8 cellular contexts compared by ENCODE assay signal in the genomic region with DNA sequence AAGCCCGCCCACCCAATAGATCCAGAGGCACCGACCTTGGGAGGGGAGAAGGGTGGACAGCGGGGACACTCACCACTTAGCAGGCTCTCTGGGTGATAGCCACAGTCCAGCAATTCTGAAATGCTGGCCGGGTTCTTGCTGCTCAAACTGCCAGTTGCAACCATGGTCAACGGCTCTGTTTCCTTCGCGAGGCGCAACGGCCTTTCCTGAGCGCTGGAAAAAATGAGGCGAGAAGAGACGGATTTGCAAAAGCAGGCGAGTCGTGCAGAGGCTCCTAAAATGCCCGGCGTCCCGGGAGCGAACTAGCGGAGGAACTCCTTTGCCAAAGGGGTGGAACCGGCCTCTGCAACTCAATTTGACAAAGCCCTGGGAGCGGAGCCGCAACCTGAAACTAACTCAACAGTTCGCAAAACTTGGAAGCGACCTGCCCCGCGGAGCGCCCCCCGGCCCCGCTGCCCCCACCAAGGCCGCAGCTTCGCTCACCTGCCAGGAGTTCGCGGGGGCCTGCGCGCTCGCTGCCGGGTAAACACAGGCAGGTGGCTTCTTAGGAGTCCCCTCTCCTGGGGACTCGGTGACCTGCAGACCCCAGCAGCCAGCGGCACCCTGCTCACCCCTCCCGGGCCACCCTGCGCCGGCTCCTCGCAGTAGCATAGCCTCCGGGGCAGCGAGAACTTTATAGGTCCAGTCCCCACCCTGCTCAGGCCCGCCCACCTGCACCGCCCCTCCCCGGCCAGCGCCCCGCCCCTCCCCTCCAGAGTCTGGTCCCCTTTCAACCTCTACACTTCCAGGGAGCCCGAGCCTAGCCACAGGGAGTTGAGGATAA. TPM values are rescaled to one million over a fixed set of nuclear protein-coding genes. Genes with fewer than 3 reads are reported as not detected.
DNase-seq lines count a peak whose midpoint lies in the region; ATAC-seq and TF ChIP-seq lines count a peak whose summit lies in the region.

A gene with protein sequence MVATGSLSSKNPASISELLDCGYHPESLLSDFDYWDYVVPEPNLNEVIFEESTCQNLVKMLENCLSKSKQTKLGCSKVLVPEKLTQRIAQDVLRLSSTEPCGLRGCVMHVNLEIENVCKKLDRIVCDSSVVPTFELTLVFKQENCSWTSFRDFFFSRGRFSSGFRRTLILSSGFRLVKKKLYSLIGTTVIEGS (minus strand): TSS at position 649 of the 823 bp plus-strand sequence. CDS start 485 bp downstream, at position 164.

- H3K27ac ChIP-seq in heart left ventricle, result peak within 1 kb of the TSS in 2 of 12 donors; percentile 28 to 56
- no peak within 1 kb of the TSS for H3K27ac ChIP-seq in parathyroid adenoma

- H3K27me3 Mint-ChIP-seq in CD14-positive monocyte (ENCODE audit: low read depth in 3 of 3), result peaks cover 33 to 42% (median 37%) of the 10 kb centered on the region in 3 donors

- H3K4me1 Mint-ChIP-seq in CD14-positive monocyte, result peaks cover 16% of the 10 kb centered on the region

- H3K79me2 ChIP-seq in parathyroid adenoma, result no peaks in the 10 kb centered on the region

- TF ChIP-seq POLR2A in heart left ventricle (IDR thresholded peaks at IDR 0.05), result no peak

- intact Hi-C loops in CD14-positive monocyte (cut with micrococcal nuclease), result no loop called here
- intact Hi-C loops in heart left ventricle (cut with DNase I), result no loop called here

- TF ChIP-seq CTCF in CD14-positive monocyte (IDR thresholded peaks at IDR 0.05) (no peak), heart left ventricle (IDR thresholded peaks at IDR 0.05) (no peak), parathyroid adenoma (IDR thresholded peaks at IDR 0.05) (no peak)

- peak within 1 kb of the TSS; percentile 47 to 85 (median 70) for H3K4me3 ChIP-seq in heart left ventricle
- peak within 1 kb of the TSS; percentile 63 for H3K4me3 ChIP-seq in parathyroid adenoma (ENCODE audit: low read depth, low read length)

- peak within 1 kb of the TSS; percentile 75 to 89 for H3K4me3 Mint-ChIP-seq in CD14-positive monocyte

- H3K9me3 ChIP-seq in heart left ventricle, result no peaks in the 10 kb centered on the region
- H3K9me3 ChIP-seq in parathyroid adenoma (ENCODE audit: control insufficient read depth, low read length), result no peaks in the 10 kb centered on the region

- H3K27me3 ChIP-seq in heart left ventricle (peaks cover 0 to 27% (median 4%) of the 10 kb centered on the region in 9 donors), parathyroid adenoma (ENCODE audit: control insufficient read depth, insufficient read depth, low read length) (no peaks in the 10 kb centered on the region)

- H2AFZ ChIP-seq in parathyroid adenoma, result peak within 1 kb of the TSS; percentile 68

- WGBS in heart left ventricle, 4 donors, result 1 to 4% (median 3%) methylated on average over 27 to 51 of the region's 51 CpGs

- ATAC-seq in HG03066 (IDR thresholded peaks at IDR 0.05; ENCODE audit: low read depth, unreplicated experiment), result peak; percentile 60
- peak; percentile 76 to 92 (median 84) for ATAC-seq in heart left ventricle
- no peak for ATAC-seq in GM21576 (IDR thresholded peaks at IDR 0.05; ENCODE audit: unreplicated experiment)

- H3K9ac ChIP-seq in parathyroid adenoma, result no peak within 1 kb of the TSS

- H3K36me3 Mint-ChIP-seq in CD14-positive monocyte, result no peaks in the 10 kb centered on the region

- peaks cover 0 to 12% (median 1%) of the 10 kb centered on the region in 7 donors for H3K9me3 Mint-ChIP-seq in CD14-positive monocyte

- peak within 1 kb of the TSS in 2 of 7 donors; percentile 19 to 64 for H3K27ac Mint-ChIP-seq in CD14-positive monocyte

- H3K4me1 ChIP-seq in heart left ventricle (peaks cover 0 to 22% (median 4%) of the 10 kb centered on the region in 12 donors), parathyroid adenoma (no peaks in the 10 kb centered on the region)

- H3K36me3 ChIP-seq in heart left ventricle, result no peaks in the 10 kb centered on the region
- H3K36me3 ChIP-seq in parathyroid adenoma (ENCODE audit: control insufficient read depth, insufficient read depth, low read length), result no peaks in the 10 kb centered on the region

- DNase-seq in CD14-positive monocyte (ENCODE audit: low spot score) (no peak), activated gamma-delta T cell treated with Interleukin-2 at 50 U/mL for 16 hours (peak; percentile 13), heart left ventricle (peak in 4 of 5 donors; percentile 29 to 72 (median 49)), occipital lobe (lab: John Stamatoyannopoulos, UW) (no peak), RKO (ENCODE audit: low spot score) (no peak)

- H3K4me2 ChIP-seq in parathyroid adenoma (ENCODE audit: low read length), result peak within 1 kb of the TSS; percentile 77

RNA-seq across cellular contexts. Expression of the gene that starts here (rescaled TPM):
- polyA plus RNA-seq in CD14-positive monocyte (under 1 TPM in 1 of 2 donors, not detected in 1; 0.15 TPM), heart left ventricle (under 1 TPM; 0.34 to 0.36 TPM)
- total RNA-seq in heart left ventricle (1 to 10 TPM in 2 of 9 donors, under 1 TPM in 6, not detected in 1; 0.28 to 3.4 (median 0.61) TPM), occipital lobe (0.16 TPM)

Comparison
In these comparisons a context has a peak if more than half of its experiments do, and no peak if none do; other contexts are left out.
1. DNase-seq: peak in activated gamma-delta T cell treated with Interleukin-2 at 50 U/mL for 16 hours (single experiment) and heart left ventricle (4 of 5); none in CD14-positive monocyte (single experiment), occipital lobe (single experiment) and RKO (single experiment).